Comparison of ENCODE assay signal across 2 cellular contexts in genomic region chr14:77469539-77469938, GRCh38.
TF ChIP-seq lines count a peak whose summit lies in the region.

No MANE protein-coding gene starts in this region.

TF ChIP-seq in SK-N-SH treated with all-trans-retinoic acid at 6 μM for 48 hours, 23 proteins besides CTCF, POLR2A, EP300 and RAD21:
- TF ChIP-seq ESRRG (CRISPR knock-in tag; IDR thresholded peaks at IDR 0.05) (no peak), GLIS3 (CRISPR knock-in tag; IDR thresholded peaks at IDR 0.05) (no peak), ZNF8 (CRISPR knock-in tag; IDR thresholded peaks at IDR 0.05) (no peak), POU6F1 (CRISPR knock-in tag; IDR thresholded peaks at IDR 0.05; ENCODE audit: borderline replicate concordance, low read depth) (no peak), ZC3H10 (CRISPR knock-in tag; IDR thresholded peaks at IDR 0.05) (no peak), ZNF70 (CRISPR knock-in tag; IDR thresholded peaks at IDR 0.05) (no peak), CSRNP3 (CRISPR knock-in tag; IDR thresholded peaks at IDR 0.05) (no peak), ZFP3 (CRISPR knock-in tag; IDR thresholded peaks at IDR 0.05) (no peak), PATZ1 (CRISPR knock-in tag; IDR thresholded peaks at IDR 0.05; ENCODE audit: borderline replicate concordance) (no peak), ISL1 (CRISPR knock-in tag; IDR thresholded peaks at IDR 0.05) (no peak), ARNTL (CRISPR knock-in tag; IDR thresholded peaks at IDR 0.05; ENCODE audit: borderline replicate concordance, low read depth) (no peak), BACH2 (CRISPR knock-in tag; IDR thresholded peaks at IDR 0.05; ENCODE audit: borderline replicate concordance) (no peak), RARB (CRISPR knock-in tag; IDR thresholded peaks at IDR 0.05) (no peak), ZFP30 (CRISPR knock-in tag; IDR thresholded peaks at IDR 0.05) (no peak), CREB5 (CRISPR knock-in tag; IDR thresholded peaks at IDR 0.05; ENCODE audit: low read depth) (no peak), PPARA (CRISPR knock-in tag; IDR thresholded peaks at IDR 0.05; ENCODE audit: borderline replicate concordance) (no peak), TSHZ2 (CRISPR knock-in tag; IDR thresholded peaks at IDR 0.05) (no peak), ZNF565 (CRISPR knock-in tag; conservative IDR thresholded peaks at IDR 0.05; ENCODE audit: low read depth) (no peak)

TF ChIP-seq in SK-N-SH, 30 proteins besides CTCF, POLR2A, EP300 and RAD21:
- TF ChIP-seq TEAD4 (IDR thresholded peaks at IDR 0.05; ENCODE audit: borderline replicate concordance, insufficient read depth): no peak
- no peak for TF ChIP-seq ELF1 (IDR thresholded peaks at IDR 0.05)
- TF ChIP-seq YY1 (IDR thresholded peaks at IDR 0.05; ENCODE audit: low read depth): no peak
- no peak for TF ChIP-seq SIN3A (IDR thresholded peaks at IDR 0.05; ENCODE audit: borderline replicate concordance, low read depth, low read length)
- TF ChIP-seq GATA2 (CRISPR knock-in tag; IDR thresholded peaks at IDR 0.05): no peak
- TF ChIP-seq MXI1 (IDR thresholded peaks at IDR 0.05; ENCODE audit: low read depth, low read length): no peak
- TF ChIP-seq CHD2 (IDR thresholded peaks at IDR 0.05; ENCODE audit: low read length, partially characterized antibody): no peak
- no peak for TF ChIP-seq FOSL2 (IDR thresholded peaks at IDR 0.05; ENCODE audit: borderline replicate concordance, low read depth)
- TF ChIP-seq TAF1 (IDR thresholded peaks at IDR 0.05; ENCODE audit: borderline replicate concordance, low read depth, low read length): no peak
- TF ChIP-seq REST (IDR thresholded peaks at IDR 0.05; ENCODE audit: low read depth, low read length): no peak
- no peak for TF ChIP-seq MAX (IDR thresholded peaks at IDR 0.05; ENCODE audit: low read depth)
- no peak for TF ChIP-seq USF1 (IDR thresholded peaks at IDR 0.05; ENCODE audit: borderline replicate concordance, low read depth)
- no peak for TF ChIP-seq NFIC (IDR thresholded peaks at IDR 0.05; ENCODE audit: borderline replicate concordance)
- TF ChIP-seq IRF3 (IDR thresholded peaks at IDR 0.05; ENCODE audit: low read depth, low read length): no peak
- no peak for TF ChIP-seq RXRA (IDR thresholded peaks at IDR 0.05; ENCODE audit: borderline replicate concordance, low read depth)
- no peak for TF ChIP-seq POLR2AphosphoS5 (IDR thresholded peaks at IDR 0.05; ENCODE audit: low read depth, low read length)
- TF ChIP-seq FOXJ3 (CRISPR knock-in tag; IDR thresholded peaks at IDR 0.05): no peak
- no peak for TF ChIP-seq PBX3 (IDR thresholded peaks at IDR 0.05)
- TF ChIP-seq NRF1 (IDR thresholded peaks at IDR 0.05; ENCODE audit: low read depth, low read length): no peak
- no peak for TF ChIP-seq USF2 (IDR thresholded peaks at IDR 0.05; ENCODE audit: borderline replicate concordance, low read depth, low read length)
